In the genomic region with DNA sequence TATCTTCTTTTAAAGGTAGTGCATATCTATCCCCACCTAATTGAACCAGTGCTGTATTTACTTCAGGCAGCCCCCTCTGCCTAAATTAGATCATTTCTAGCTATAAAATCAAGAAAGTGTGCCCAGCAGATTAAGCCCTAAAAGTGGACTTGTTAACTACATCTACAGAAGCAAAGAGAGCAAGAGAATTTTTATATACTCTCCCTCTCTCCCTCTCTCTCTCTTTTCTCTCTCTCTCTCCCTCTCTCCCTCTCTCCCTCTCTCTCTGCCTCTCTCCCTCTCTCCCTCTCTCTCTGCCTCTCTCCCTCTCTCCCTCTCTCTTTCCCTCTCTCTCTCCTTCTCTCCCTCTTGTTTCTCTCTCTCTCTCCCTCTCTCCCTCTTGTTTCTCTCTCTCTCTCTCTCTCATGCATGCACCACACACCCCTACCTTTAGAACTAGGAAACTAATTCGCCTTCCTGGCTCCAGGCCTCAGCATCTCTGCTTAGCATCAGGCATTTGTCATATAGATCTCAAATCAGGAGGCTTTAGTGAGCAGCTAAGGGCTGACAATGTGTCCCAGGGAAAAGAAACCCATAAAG, we compare ENCODE assay signal across 2 cellular contexts.
TF ChIP-seq lines count a peak whose summit lies in the region.

No MANE protein-coding gene starts in this region.

TF ChIP-seq in A549, 52 proteins besides CTCF, POLR2A, EP300 and RAD21:
- no peak for TF ChIP-seq POLR2AphosphoS2 (conservative IDR thresholded peaks at IDR 0.05; ENCODE audit: low read length)
- no peak for TF ChIP-seq KDM5A (IDR thresholded peaks at IDR 0.05)
- no peak for TF ChIP-seq NFE2L2 (conservative IDR thresholded peaks at IDR 0.05; ENCODE audit: low read length)
- TF ChIP-seq, protein P1, sequence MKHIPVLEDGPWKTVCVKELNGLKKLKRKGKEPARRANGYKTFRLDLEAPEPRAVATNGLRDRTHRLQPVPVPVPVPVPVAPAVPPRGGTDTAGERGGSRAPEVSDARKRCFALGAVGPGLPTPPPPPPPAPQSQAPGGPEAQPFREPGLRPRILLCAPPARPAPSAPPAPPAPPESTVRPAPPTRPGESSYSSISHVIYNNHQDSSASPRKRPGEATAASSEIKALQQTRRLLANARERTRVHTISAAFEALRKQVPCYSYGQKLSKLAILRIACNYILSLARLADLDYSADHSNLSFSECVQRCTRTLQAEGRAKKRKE (CRISPR knock-in tag; IDR thresholded peaks at IDR 0.05; ENCODE audit: low read depth) = no peak
- no peak for TF ChIP-seq SREBF2 (IDR thresholded peaks at IDR 0.05)
- no peak for TF ChIP-seq BHLHE40 (IDR thresholded peaks at IDR 0.05; ENCODE audit: low read depth, low read length)
- TF ChIP-seq MAZ (IDR thresholded peaks at IDR 0.05; ENCODE audit: borderline replicate concordance, low read depth, low read length) = no peak
- no peak for TF ChIP-seq TFCP2L1 (CRISPR knock-in tag; IDR thresholded peaks at IDR 0.05)

TF ChIP-seq in K562, 482 proteins besides CTCF, POLR2A, EP300 and RAD21:
- no peak for TF ChIP-seq POLR2AphosphoS5 (IDR thresholded peaks at IDR 0.05; ENCODE audit: control insufficient read depth, insufficient read depth, low read depth, low read length)
- TF ChIP-seq ZNF232 (CRISPR knock-in tag; IDR thresholded peaks at IDR 0.05) = no peak
- no peak for TF ChIP-seq NR3C1 (CRISPR knock-in tag; IDR thresholded peaks at IDR 0.05)
- TF ChIP-seq, protein P2, sequence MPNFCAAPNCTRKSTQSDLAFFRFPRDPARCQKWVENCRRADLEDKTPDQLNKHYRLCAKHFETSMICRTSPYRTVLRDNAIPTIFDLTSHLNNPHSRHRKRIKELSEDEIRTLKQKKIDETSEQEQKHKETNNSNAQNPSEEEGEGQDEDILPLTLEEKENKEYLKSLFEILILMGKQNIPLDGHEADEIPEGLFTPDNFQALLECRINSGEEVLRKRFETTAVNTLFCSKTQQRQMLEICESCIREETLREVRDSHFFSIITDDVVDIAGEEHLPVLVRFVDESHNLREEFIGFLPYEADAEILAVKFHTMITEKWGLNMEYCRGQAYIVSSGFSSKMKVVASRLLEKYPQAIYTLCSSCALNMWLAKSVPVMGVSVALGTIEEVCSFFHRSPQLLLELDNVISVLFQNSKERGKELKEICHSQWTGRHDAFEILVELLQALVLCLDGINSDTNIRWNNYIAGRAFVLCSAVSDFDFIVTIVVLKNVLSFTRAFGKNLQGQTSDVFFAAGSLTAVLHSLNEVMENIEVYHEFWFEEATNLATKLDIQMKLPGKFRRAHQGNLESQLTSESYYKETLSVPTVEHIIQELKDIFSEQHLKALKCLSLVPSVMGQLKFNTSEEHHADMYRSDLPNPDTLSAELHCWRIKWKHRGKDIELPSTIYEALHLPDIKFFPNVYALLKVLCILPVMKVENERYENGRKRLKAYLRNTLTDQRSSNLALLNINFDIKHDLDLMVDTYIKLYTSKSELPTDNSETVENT (CRISPR knock-in tag; IDR thresholded peaks at IDR 0.05) = no peak
- TF ChIP-seq EZH2 (IDR thresholded peaks at IDR 0.05; ENCODE audit: borderline replicate concordance, low read depth, low read length) = no peak
- no peak for TF ChIP-seq GABPB1 (CRISPR knock-in tag; IDR thresholded peaks at IDR 0.05)
- no peak for TF ChIP-seq ZNF444 (CRISPR knock-in tag; IDR thresholded peaks at IDR 0.05)
- TF ChIP-seq, protein P3, sequence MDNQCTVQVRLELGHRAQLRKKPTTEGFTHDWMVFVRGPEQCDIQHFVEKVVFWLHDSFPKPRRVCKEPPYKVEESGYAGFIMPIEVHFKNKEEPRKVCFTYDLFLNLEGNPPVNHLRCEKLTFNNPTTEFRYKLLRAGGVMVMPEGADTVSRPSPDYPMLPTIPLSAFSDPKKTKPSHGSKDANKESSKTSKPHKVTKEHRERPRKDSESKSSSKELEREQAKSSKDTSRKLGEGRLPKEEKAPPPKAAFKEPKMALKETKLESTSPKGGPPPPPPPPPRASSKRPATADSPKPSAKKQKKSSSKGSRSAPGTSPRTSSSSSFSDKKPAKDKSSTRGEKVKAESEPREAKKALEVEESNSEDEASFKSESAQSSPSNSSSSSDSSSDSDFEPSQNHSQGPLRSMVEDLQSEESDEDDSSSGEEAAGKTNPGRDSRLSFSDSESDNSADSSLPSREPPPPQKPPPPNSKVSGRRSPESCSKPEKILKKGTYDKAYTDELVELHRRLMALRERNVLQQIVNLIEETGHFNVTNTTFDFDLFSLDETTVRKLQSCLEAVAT (IDR thresholded peaks at IDR 0.05) = no peak
- TF ChIP-seq, protein P4, sequence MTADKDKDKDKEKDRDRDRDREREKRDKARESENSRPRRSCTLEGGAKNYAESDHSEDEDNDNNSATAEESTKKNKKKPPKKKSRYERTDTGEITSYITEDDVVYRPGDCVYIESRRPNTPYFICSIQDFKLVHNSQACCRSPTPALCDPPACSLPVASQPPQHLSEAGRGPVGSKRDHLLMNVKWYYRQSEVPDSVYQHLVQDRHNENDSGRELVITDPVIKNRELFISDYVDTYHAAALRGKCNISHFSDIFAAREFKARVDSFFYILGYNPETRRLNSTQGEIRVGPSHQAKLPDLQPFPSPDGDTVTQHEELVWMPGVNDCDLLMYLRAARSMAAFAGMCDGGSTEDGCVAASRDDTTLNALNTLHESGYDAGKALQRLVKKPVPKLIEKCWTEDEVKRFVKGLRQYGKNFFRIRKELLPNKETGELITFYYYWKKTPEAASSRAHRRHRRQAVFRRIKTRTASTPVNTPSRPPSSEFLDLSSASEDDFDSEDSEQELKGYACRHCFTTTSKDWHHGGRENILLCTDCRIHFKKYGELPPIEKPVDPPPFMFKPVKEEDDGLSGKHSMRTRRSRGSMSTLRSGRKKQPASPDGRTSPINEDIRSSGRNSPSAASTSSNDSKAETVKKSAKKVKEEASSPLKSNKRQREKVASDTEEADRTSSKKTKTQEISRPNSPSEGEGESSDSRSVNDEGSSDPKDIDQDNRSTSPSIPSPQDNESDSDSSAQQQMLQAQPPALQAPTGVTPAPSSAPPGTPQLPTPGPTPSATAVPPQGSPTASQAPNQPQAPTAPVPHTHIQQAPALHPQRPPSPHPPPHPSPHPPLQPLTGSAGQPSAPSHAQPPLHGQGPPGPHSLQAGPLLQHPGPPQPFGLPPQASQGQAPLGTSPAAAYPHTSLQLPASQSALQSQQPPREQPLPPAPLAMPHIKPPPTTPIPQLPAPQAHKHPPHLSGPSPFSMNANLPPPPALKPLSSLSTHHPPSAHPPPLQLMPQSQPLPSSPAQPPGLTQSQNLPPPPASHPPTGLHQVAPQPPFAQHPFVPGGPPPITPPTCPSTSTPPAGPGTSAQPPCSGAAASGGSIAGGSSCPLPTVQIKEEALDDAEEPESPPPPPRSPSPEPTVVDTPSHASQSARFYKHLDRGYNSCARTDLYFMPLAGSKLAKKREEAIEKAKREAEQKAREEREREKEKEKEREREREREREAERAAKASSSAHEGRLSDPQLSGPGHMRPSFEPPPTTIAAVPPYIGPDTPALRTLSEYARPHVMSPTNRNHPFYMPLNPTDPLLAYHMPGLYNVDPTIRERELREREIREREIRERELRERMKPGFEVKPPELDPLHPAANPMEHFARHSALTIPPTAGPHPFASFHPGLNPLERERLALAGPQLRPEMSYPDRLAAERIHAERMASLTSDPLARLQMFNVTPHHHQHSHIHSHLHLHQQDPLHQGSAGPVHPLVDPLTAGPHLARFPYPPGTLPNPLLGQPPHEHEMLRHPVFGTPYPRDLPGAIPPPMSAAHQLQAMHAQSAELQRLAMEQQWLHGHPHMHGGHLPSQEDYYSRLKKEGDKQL (CRISPR knock-in tag; IDR thresholded peaks at IDR 0.05; ENCODE audit: borderline replicate concordance) = no peak
- no peak for TF ChIP-seq ZSCAN32 (CRISPR knock-in tag; IDR thresholded peaks at IDR 0.05)
- no peak for TF ChIP-seq PCBP2 (IDR thresholded peaks at IDR 0.05; ENCODE audit: low read depth, low read length, poor library complexity, severe bottlenecking)
- no peak for TF ChIP-seq SP2 (IDR thresholded peaks at IDR 0.05; ENCODE audit: extremely low read depth, low read depth, low read length, poor library complexity, severe bottlenecking)
- TF ChIP-seq NONO (IDR thresholded peaks at IDR 0.05; ENCODE audit: low read depth in 2 of 2, low read length in 1 of 2) = no peak
- TF ChIP-seq, protein P5, sequence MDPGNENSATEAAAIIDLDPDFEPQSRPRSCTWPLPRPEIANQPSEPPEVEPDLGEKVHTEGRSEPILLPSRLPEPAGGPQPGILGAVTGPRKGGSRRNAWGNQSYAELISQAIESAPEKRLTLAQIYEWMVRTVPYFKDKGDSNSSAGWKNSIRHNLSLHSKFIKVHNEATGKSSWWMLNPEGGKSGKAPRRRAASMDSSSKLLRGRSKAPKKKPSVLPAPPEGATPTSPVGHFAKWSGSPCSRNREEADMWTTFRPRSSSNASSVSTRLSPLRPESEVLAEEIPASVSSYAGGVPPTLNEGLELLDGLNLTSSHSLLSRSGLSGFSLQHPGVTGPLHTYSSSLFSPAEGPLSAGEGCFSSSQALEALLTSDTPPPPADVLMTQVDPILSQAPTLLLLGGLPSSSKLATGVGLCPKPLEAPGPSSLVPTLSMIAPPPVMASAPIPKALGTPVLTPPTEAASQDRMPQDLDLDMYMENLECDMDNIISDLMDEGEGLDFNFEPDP (CRISPR knock-in tag; IDR thresholded peaks at IDR 0.05) = no peak
- no peak for TF ChIP-seq SETDB1 (IDR thresholded peaks at IDR 0.05; ENCODE audit: low read length)
- TF ChIP-seq MTA2 (IDR thresholded peaks at IDR 0.05; ENCODE audit: low read depth) = no peak
TF ChIP-seq in K562: peak in this region for 0.
